9 cellular contexts compared by ENCODE assay signal in the genomic region with DNA sequence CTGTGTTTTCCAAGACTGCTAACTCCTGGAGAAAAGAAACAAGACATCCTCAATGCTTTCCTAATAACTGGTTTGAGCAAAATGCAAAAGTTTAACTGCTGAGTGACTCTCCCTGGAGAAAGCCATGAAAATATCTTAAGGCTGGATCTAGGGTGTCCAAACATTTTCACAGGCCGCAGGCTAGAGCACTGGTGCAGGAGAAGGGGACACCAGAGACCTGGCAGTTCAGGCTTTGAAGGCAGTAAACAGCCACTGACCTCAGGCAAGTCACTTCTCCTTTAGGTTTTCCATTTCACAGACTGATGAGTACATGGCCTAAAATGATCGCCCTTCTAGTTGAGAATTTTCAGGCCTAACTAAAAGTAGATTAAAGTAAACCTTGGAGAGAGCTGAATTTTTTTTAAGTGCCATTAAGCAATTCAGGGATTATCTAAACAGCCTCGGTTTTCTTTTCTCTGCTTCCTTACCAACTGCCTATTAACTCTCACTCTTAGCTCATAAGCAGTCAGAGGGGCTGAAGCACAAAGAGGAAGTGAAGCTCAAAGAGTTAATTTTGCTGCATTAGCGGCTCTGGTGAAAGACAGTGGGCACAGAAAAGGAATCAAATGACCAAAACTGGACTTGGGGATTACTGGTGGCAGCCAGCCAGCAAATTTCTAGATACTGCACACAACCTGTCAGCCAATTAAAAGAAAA. TPM values are rescaled to one million over a fixed set of nuclear protein-coding genes. Genes with fewer than 3 reads are reported as not detected.
DNase-seq lines count a peak whose midpoint lies in the region; ATAC-seq and TF ChIP-seq lines count a peak whose summit lies in the region.
"Had no signal": no experiment of that assay in that cellular context is flagged by ENCODE, and none has a peak within 500 bp of the region (broad histone marks: within the 10 kb centered on the region; RNA-seq: fewer than 3 reads in every experiment).

No MANE protein-coding gene starts in this region.

- H3K9ac ChIP-seq in iPS-15b (ENCODE audit: low read depth, low read length) = peak overlapping the region; percentile 1

- no peak for TF ChIP-seq CTCF in stomach (IDR thresholded peaks at IDR 0.05)

- no peak for DNase-seq in T-helper 2 cell treated with Interferon-gamma antibody and Interleukin-4, amounts not matched to agents 5 μg/mL and 100 μg/mL, for 36 hours (ENCODE audit: low spot score)
- DNase-seq in T-helper 2 cell = no peak
- peak; percentile 33 to 67 for DNase-seq in SJCRH30
- DNase-seq in stomach = peak; percentile 56

- no peak for ATAC-seq in GM21723 (IDR thresholded peaks at IDR 0.05; ENCODE audit: unreplicated experiment)
- ATAC-seq in HG03460 (IDR thresholded peaks at IDR 0.05; ENCODE audit: unreplicated experiment) = no peak
- ATAC-seq in HG03432 (IDR thresholded peaks at IDR 0.05; ENCODE audit: unreplicated experiment) = no peak

- H3K36me3 ChIP-seq in SJCRH30 = no peaks in the 10 kb centered on the region
- H3K36me3 ChIP-seq in iPS-15b (ENCODE audit: control insufficient read depth, insufficient read depth, low read length) = no peaks in the 10 kb centered on the region
- peaks cover 0 to 7% (median 0%) of the 10 kb centered on the region in 4 donors for H3K36me3 ChIP-seq in stomach

- H3K9me3 Mint-ChIP-seq in T-helper 2 cell treated with Interferon-gamma antibody and Interleukin-4, amounts not matched to agents 5 μg/mL and 100 μg/mL, for 36 hours = no peaks in the 10 kb centered on the region

- H3K4me1 ChIP-seq in SJCRH30 (peaks cover 9% of the 10 kb centered on the region), iPS-15b (ENCODE audit: control insufficient read depth, insufficient read depth, low read length) (peaks cover 12% of the 10 kb centered on the region), stomach (peaks cover 41 to 84% (median 73%) of the 10 kb centered on the region in 4 donors)

- no peak overlapping the region for H3K27ac Mint-ChIP-seq in T-helper 2 cell treated with Interferon-gamma antibody and Interleukin-4, amounts not matched to agents 5 μg/mL and 100 μg/mL, for 36 hours

- H3K4me1 Mint-ChIP-seq in T-helper 2 cell treated with Interferon-gamma antibody and Interleukin-4, amounts not matched to agents 5 μg/mL and 100 μg/mL, for 36 hours (ENCODE audit: low read depth) = peaks cover 22% of the 10 kb centered on the region

- H3K27me3 Mint-ChIP-seq in T-helper 2 cell treated with Interferon-gamma antibody and Interleukin-4, amounts not matched to agents 5 μg/mL and 100 μg/mL, for 36 hours (ENCODE audit: low read depth) = no peaks in the 10 kb centered on the region

- peak overlapping the region; percentile 40 for H3K4me3 Mint-ChIP-seq in T-helper 2 cell treated with Interferon-gamma antibody and Interleukin-4, amounts not matched to agents 5 μg/mL and 100 μg/mL, for 36 hours

- no peak for TF ChIP-seq POLR2A in stomach (IDR thresholded peaks at IDR 0.05)

- intact Hi-C loops in stomach (cut with DNase I; ENCODE audit: low total_unique reads) = no loop called here

- H3K9me3 ChIP-seq in SJCRH30 (replicated peaks) = no peaks in the 10 kb centered on the region
- no peaks in the 10 kb centered on the region for H3K9me3 ChIP-seq in iPS-15b (ENCODE audit: control insufficient read depth, insufficient read depth, low read length)
- no peaks in the 10 kb centered on the region for H3K9me3 ChIP-seq in stomach

- no peaks in the 10 kb centered on the region for H3K36me3 Mint-ChIP-seq in T-helper 2 cell treated with Interferon-gamma antibody and Interleukin-4, amounts not matched to agents 5 μg/mL and 100 μg/mL, for 36 hours (ENCODE audit: low read depth)

- H3K4me3 ChIP-seq in SJCRH30 = no peak overlapping the region
- peak overlapping the region; percentile 94 for H3K4me3 ChIP-seq in iPS-15b (ENCODE audit: low read depth, low read length)
- peak overlapping the region; percentile 57 to 87 (median 72) for H3K4me3 ChIP-seq in stomach

- WGBS in stomach, 5 donors = 16 to 26% (median 19%) methylated on average over 4 of the region's 4 CpGs

- H3K27ac ChIP-seq in SJCRH30 (no peak overlapping the region), stomach (peak overlapping the region; percentile 38 to 100 (median 99))
- H3K27ac ChIP-seq: C4-2B had no signal

- no peaks in the 10 kb centered on the region for H3K27me3 ChIP-seq in SJCRH30
- no peaks in the 10 kb centered on the region for H3K27me3 ChIP-seq in iPS-15b (ENCODE audit: control insufficient read depth, insufficient read depth, low read length)
- no peaks in the 10 kb centered on the region for H3K27me3 ChIP-seq in stomach

- TF ChIP-seq EP300 in stomach (IDR thresholded peaks at IDR 0.05) = no peak

RNA-seq across cellular contexts. Expression of a gene that starts 2.3 kb away (rescaled TPM):
- total RNA-seq in SJCRH30 (2014; rRNA removed; shearing (Covaris generic)) = 32.6 and 37.1 TPM in 2 replicates
- 100 to 1,000 TPM in 4 of 5 donors, 10 to 100 TPM in 1; 85.9 to 227 (median 147) TPM for total RNA-seq in stomach
- polyA plus RNA-seq in stomach = 10 to 100 TPM; 20.9 to 47.2 (median 36.7) TPM

Comparison
In these comparisons a context has a peak if more than half of its experiments do, and no peak if none do; other contexts are left out.
1. DNase-seq: peak in SJCRH30 (2 of 2) and stomach (single experiment); none in T-helper 2 cell treated with Interferon-gamma antibody and Interleukin-4, amounts not matched to agents 5 μg/mL and 100 μg/mL, for 36 hours (single experiment) and T-helper 2 cell (0 of 5).